25 cellular contexts compared by ENCODE assay signal in genomic region chr1:110816945-110817344, GRCh38. TPM values are rescaled to one million over a fixed set of nuclear protein-coding genes. Genes with fewer than 3 reads are reported as not detected.
"Had no signal": no experiment of that assay in that cellular context is flagged by ENCODE, and none has a peak within 500 bp of the region (broad histone marks: within the 10 kb centered on the region; RNA-seq: fewer than 3 reads in every experiment).

No MANE protein-coding gene starts in this region.

- ATAC-seq: activated T-cell treated with anti-CD3 and anti-CD28 coated beads, Interleukin-2, amount 50 U/mL, for 72 hours; left lung; naive thymus-derived CD4-positive, alpha-beta T cell; right lobe of liver; stimulated activated naive CD8-positive, alpha-beta T cell treated with anti-CD3 and anti-CD28 coated beads, Interleukin-15, amount 100 ng/mL, for 72 hours had no signal

- H3K27ac Mint-ChIP-seq: activated CD4-positive, alpha-beta memory T cell treated with anti-CD3 and anti-CD28 coated beads for 36 hours; activated naive CD4-positive, alpha-beta T cell treated with anti-CD3 and anti-CD28 coated beads for 36 hours; activated naive CD8-positive, alpha-beta T cell treated with anti-CD3 and anti-CD28 coated beads, Interleukin-2, amount 10 ng/mL, durations not matched to agents 7 days and 5 days; activated T-cell treated with anti-CD3 and anti-CD28 coated beads, Interleukin-2, amount 50 U/mL, for 72 hours; stimulated activated naive CD8-positive, alpha-beta T cell treated with anti-CD3 and anti-CD28 coated beads, Interleukin-15, amount 100 ng/mL, for 72 hours had no signal

- H3K27me3 Mint-ChIP-seq: activated CD4-positive, alpha-beta memory T cell treated with anti-CD3 and anti-CD28 coated beads for 36 hours; stimulated activated naive CD8-positive, alpha-beta T cell treated with anti-CD3 and anti-CD28 coated beads, Interleukin-15, amount 100 ng/mL, for 72 hours had no signal

- H3K4me1 ChIP-seq: left lung, right lobe of liver, tibial artery had no signal

- H3K9me3 ChIP-seq: left lung, right lobe of liver, tibial artery had no signal

- H3K4me3 ChIP-seq: cardiac muscle cell, left lung, lung, right lobe of liver, skin epidermis, tibial artery had no signal

- DNase-seq: activated CD4-positive, alpha-beta memory T cell treated with anti-CD3 and anti-CD28 coated beads for 36 hours; activated CD4-positive, alpha-beta T cell treated with anti-CD3 and anti-CD28 coated beads for 48 hours; activated CD4-positive, CD25-positive, alpha-beta regulatory T cell; activated effector memory CD4-positive, alpha-beta T cell treated with Interleukin-2 at 50 U/mL for 16 hours; activated naive CD4-positive, alpha-beta T cell treated with anti-CD3 and anti-CD28 coated beads for 36 hours; activated naive CD8-positive, alpha-beta T cell treated with anti-CD3 and anti-CD28 coated beads, Interleukin-2, amount 10 ng/mL, durations not matched to agents 7 days and 5 days; activated T-cell treated with anti-CD3 and anti-CD28 coated beads, Interleukin-2, amount 50 U/mL, for 72 hours; amygdala; foreskin melanocyte; hippocampal formation; kidney glomerular epithelial cell; left lung; naive thymus-derived CD4-positive, alpha-beta T cell; occipital lobe; posterior cingulate gyrus; right lobe of liver; stimulated activated CD4-positive, alpha-beta T cell treated with anti-CD3 and anti-CD28 coated beads, Interleukin-1b, Interleukin-23, amount 100 ng/mL, for 48 hours; stimulated activated naive CD8-positive, alpha-beta T cell treated with anti-CD3 and anti-CD28 coated beads, Interleukin-15, amount 100 ng/mL, for 72 hours; T-helper 9 cell; tibial artery had no signal

- H3K4me1 Mint-ChIP-seq: activated naive CD8-positive, alpha-beta T cell treated with anti-CD3 and anti-CD28 coated beads, Interleukin-2, amount 10 ng/mL, durations not matched to agents 7 days and 5 days; neural crest cell; stimulated activated naive CD8-positive, alpha-beta T cell treated with anti-CD3 and anti-CD28 coated beads, Interleukin-15, amount 100 ng/mL, for 72 hours had no signal

- H3K36me3 Mint-ChIP-seq: activated CD4-positive, alpha-beta memory T cell treated with anti-CD3 and anti-CD28 coated beads for 36 hours; activated naive CD8-positive, alpha-beta T cell treated with anti-CD3 and anti-CD28 coated beads, Interleukin-2, amount 10 ng/mL, durations not matched to agents 7 days and 5 days had no signal

- H3K27ac ChIP-seq: cardiac muscle cell, left lung, right lobe of liver, skin epidermis, tibial artery had no signal

- H3K36me3 ChIP-seq: cardiac muscle cell, left lung, right lobe of liver, tibial artery had no signal

- H3K4me3 Mint-ChIP-seq: activated CD4-positive, alpha-beta memory T cell treated with anti-CD3 and anti-CD28 coated beads for 36 hours; activated naive CD4-positive, alpha-beta T cell treated with anti-CD3 and anti-CD28 coated beads for 36 hours; activated naive CD8-positive, alpha-beta T cell treated with anti-CD3 and anti-CD28 coated beads, Interleukin-2, amount 10 ng/mL, durations not matched to agents 7 days and 5 days; activated T-cell treated with anti-CD3 and anti-CD28 coated beads, Interleukin-2, amount 50 U/mL, for 72 hours; naive thymus-derived CD4-positive, alpha-beta T cell; neural crest cell; stimulated activated naive CD8-positive, alpha-beta T cell treated with anti-CD3 and anti-CD28 coated beads, Interleukin-15, amount 100 ng/mL, for 72 hours had no signal

- H3K27me3 ChIP-seq: cardiac muscle cell, left lung, right lobe of liver, tibial artery had no signal

- H3K9me3 Mint-ChIP-seq: activated CD4-positive, alpha-beta memory T cell treated with anti-CD3 and anti-CD28 coated beads for 36 hours; activated T-cell treated with anti-CD3 and anti-CD28 coated beads, Interleukin-2, amount 50 U/mL, for 72 hours; neural crest cell had no signal

RNA-seq across cellular contexts. Expression of gene CD53, which starts 56.0 kb away (rescaled TPM):
- total RNA-seq: cardiac muscle cell, chondrocyte, neural crest cell had no signal
- polyA plus RNA-seq: cardiac muscle cell had no signal
